Comparison of ENCODE assay signal across 2 cellular contexts in genomic region chr15:51083641-51084040, GRCh38.
TF ChIP-seq lines count a peak whose summit lies in the region.

No MANE protein-coding gene starts in this region.

TF ChIP-seq in GM23338, 12 proteins besides CTCF, POLR2A, EP300 and RAD21 (continued from another document):
- TF ChIP-seq ZNF462 (CRISPR knock-in tag; IDR thresholded peaks at IDR 0.05) = no peak
- no peak for TF ChIP-seq CREB1 (CRISPR knock-in tag; IDR thresholded peaks at IDR 0.05; ENCODE audit: low read depth)
- no peak for TF ChIP-seq ZNF114 (CRISPR knock-in tag; IDR thresholded peaks at IDR 0.05)
- no peak for TF ChIP-seq EZH2phosphoT487 (IDR thresholded peaks at IDR 0.05; ENCODE audit: unreplicated experiment)
- TF ChIP-seq ETS1 (IDR thresholded peaks at IDR 0.05) = no peak
- TF ChIP-seq JUNB (IDR thresholded peaks at IDR 0.05; ENCODE audit: unreplicated experiment) = no peak
- no peak for TF ChIP-seq ZNF331 (CRISPR knock-in tag; IDR thresholded peaks at IDR 0.05; ENCODE audit: low read depth)
- no peak for TF ChIP-seq REST (IDR thresholded peaks at IDR 0.05; ENCODE audit: unreplicated experiment)
- TF ChIP-seq EZH2 (IDR thresholded peaks at IDR 0.05; ENCODE audit: low read depth, unreplicated experiment) = no peak
TF ChIP-seq in GM23338: peak in this region for 0.

TF ChIP-seq in IMR-90, 13 proteins besides CTCF, POLR2A, EP300 and RAD21 (continued from another document):
- TF ChIP-seq ELK1 (IDR thresholded peaks at IDR 0.05; ENCODE audit: borderline replicate concordance, low read depth, low read length) (no peak), RFX5 (IDR thresholded peaks at IDR 0.05; ENCODE audit: low read depth, low read length) (no peak), CEBPB (IDR thresholded peaks at IDR 0.05; ENCODE audit: low read depth, low read length) (no peak), MXI1 (IDR thresholded peaks at IDR 0.05; ENCODE audit: borderline replicate concordance, low read depth, low read length) (no peak)
